In genomic region chr11:6603287-6604080, GRCh38 we compare ENCODE assay signal across 1 cellular context.
TF ChIP-seq lines count a peak whose summit lies in the region.

Gene ILK, plus strand, starts transcription at chr11:6603774. Its CDS starts 498 bp downstream, at chr11:6604272.
Gene RRP8, minus strand, starts transcription at chr11:6603616. Its CDS starts 114 bp downstream, at chr11:6603502.

TF ChIP-seq in K562, 482 proteins besides CTCF, POLR2A, EP300 and RAD21 (continued from another document and continues in another):
- TF ChIP-seq ATF2 (CRISPR knock-in tag; IDR thresholded peaks at IDR 0.05): no peak
- TF ChIP-seq DPF2 (IDR thresholded peaks at IDR 0.05): no peak
- peak; percentile 94 for TF ChIP-seq SNIP1 (IDR thresholded peaks at IDR 0.05; ENCODE audit: low read depth)
- no peak for TF ChIP-seq TRIM28 (IDR thresholded peaks at IDR 0.05)
- TF ChIP-seq PTBP1 (IDR thresholded peaks at IDR 0.05; ENCODE audit: low read depth, low read length): no peak
- TF ChIP-seq TSHZ1 (CRISPR knock-in tag; IDR thresholded peaks at IDR 0.05): no peak
- no peak for TF ChIP-seq RBM14 (IDR thresholded peaks at IDR 0.05; ENCODE audit: borderline replicate concordance, insufficient read depth, low read depth, low read length)
- peak; percentile 91 for TF ChIP-seq ARID4B (CRISPR knock-in tag; IDR thresholded peaks at IDR 0.05)
- TF ChIP-seq ZBTB26 (CRISPR knock-in tag; IDR thresholded peaks at IDR 0.05): 0 out of 2 replicates have a peak, but pooled peaks have one; percentile 64
- TF ChIP-seq MEF2A (IDR thresholded peaks at IDR 0.05; ENCODE audit: control insufficient read depth, low read depth, low read length): no peak
- TF ChIP-seq SP2 (IDR thresholded peaks at IDR 0.05; ENCODE audit: extremely low read depth, low read depth, low read length, poor library complexity, severe bottlenecking): peak; percentile 99
- TF ChIP-seq ARID2 (IDR thresholded peaks at IDR 0.05): no peak
- TF ChIP-seq DLX4 (CRISPR knock-in tag; IDR thresholded peaks at IDR 0.05): no peak
- TF ChIP-seq ZMIZ1 (IDR thresholded peaks at IDR 0.05; ENCODE audit: low read depth in 2 of 2, low read length in 2 of 2): no peak
- no peak for TF ChIP-seq ZNF75A (CRISPR knock-in tag; IDR thresholded peaks at IDR 0.05)
- TF ChIP-seq MAFK (IDR thresholded peaks at IDR 0.05; ENCODE audit: low read length): no peak
- TF ChIP-seq IRF1 (CRISPR knock-in tag; IDR thresholded peaks at IDR 0.05; ENCODE audit: borderline replicate concordance): no peak
- no peak for TF ChIP-seq ZNF79 (CRISPR knock-in tag; IDR thresholded peaks at IDR 0.05; ENCODE audit: low read depth)
- TF ChIP-seq ZNF134 (CRISPR knock-in tag; conservative IDR thresholded peaks at IDR 0.05): no peak
- no peak for TF ChIP-seq PATZ1 (CRISPR knock-in tag; IDR thresholded peaks at IDR 0.05; ENCODE audit: borderline replicate concordance)
- no peak for TF ChIP-seq REST (CRISPR knock-in tag; IDR thresholded peaks at IDR 0.05; ENCODE audit: low read depth)
- TF ChIP-seq PHF20 (IDR thresholded peaks at IDR 0.05; ENCODE audit: partially characterized antibody): peak; percentile 93
- no peak for TF ChIP-seq CEBPG (CRISPR knock-in tag; IDR thresholded peaks at IDR 0.05)
- TF ChIP-seq CEBPG (tag; conservative IDR thresholded peaks at IDR 0.05 in 1 of 2, IDR thresholded peaks at IDR 0.05 in 1 of 2): no peak
- TF ChIP-seq ZNF583 (CRISPR knock-in tag; IDR thresholded peaks at IDR 0.05): 0 out of 2 replicates have a peak, but pooled peaks have one; percentile 6
- TF ChIP-seq HCFC1 (IDR thresholded peaks at IDR 0.05; ENCODE audit: low read depth, low read length): peak; percentile 78
- peak; percentile 87; the same call in 1 of the 2 replicates for TF ChIP-seq ATF6 (CRISPR knock-in tag; IDR thresholded peaks at IDR 0.05)
- TF ChIP-seq MECOM (CRISPR knock-in tag; IDR thresholded peaks at IDR 0.05): no peak
- TF ChIP-seq ZNF143 (CRISPR knock-in tag; IDR thresholded peaks at IDR 0.05): no peak
- no peak for TF ChIP-seq SMAD1 (IDR thresholded peaks at IDR 0.05; ENCODE audit: low read depth, low read length, partially characterized antibody)
- TF ChIP-seq ZNF184 (CRISPR knock-in tag; IDR thresholded peaks at IDR 0.05): no peak
- TF ChIP-seq SOX6 (IDR thresholded peaks at IDR 0.05): peak; percentile 47
- TF ChIP-seq SAFB (IDR thresholded peaks at IDR 0.05; ENCODE audit: borderline replicate concordance, low read depth, low read length): 0 out of 2 replicates have a peak, but pooled peaks have one; percentile 26
